Comparison of ENCODE assay signal across 22 cellular contexts in the genomic region with DNA sequence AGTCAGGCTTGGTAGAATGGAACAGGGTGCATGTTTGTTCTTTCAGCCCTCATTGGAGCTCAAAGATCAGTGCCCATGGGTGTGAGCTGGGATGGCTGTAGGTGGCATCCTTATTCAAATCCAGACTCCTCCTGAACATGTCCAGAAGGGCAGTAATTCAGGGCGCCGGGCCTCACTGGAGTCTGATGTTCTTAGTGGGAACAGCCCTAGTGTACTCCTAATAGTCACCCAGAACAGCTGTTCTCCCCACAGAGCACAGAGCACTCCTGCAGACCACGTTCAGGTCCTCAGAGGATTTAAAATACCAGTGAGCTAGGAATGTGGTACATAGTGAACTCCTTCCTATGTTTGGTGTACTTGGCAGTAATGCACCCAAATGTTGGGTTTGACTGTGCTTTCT.
DNase-seq lines count a peak whose midpoint lies in the region; ATAC-seq and TF ChIP-seq lines count a peak whose summit lies in the region.
"Had no signal": no experiment of that assay in that cellular context is flagged by ENCODE, and none has a peak within 500 bp of the region (broad histone marks: within the 10 kb centered on the region; RNA-seq: fewer than 3 reads in every experiment).

No MANE protein-coding gene starts in this region.

- H3K9ac ChIP-seq in OCI-LY1 (ENCODE audit: low read length): no peak overlapping the region

- H3K9me3 ChIP-seq in DOHH2 (ENCODE audit: control insufficient read depth, insufficient read depth, low read length) (no peaks in the 10 kb centered on the region), OCI-LY1 (ENCODE audit: low read length) (no peaks in the 10 kb centered on the region)
- H3K9me3 ChIP-seq: HAP-1, MG63, SJCRH30 had no signal

- H3K4me2 ChIP-seq in DOHH2 (ENCODE audit: low read length) (peak overlapping the region; percentile 85), OCI-LY1 (ENCODE audit: low read length) (no peak overlapping the region)
- H3K4me2 ChIP-seq: GM23338, PC-9 had no signal

- peak overlapping the region; percentile 99 for H3K27ac ChIP-seq in DOHH2 (ENCODE audit: low read depth, low read length)
- peak overlapping the region; percentile 91 for H3K27ac ChIP-seq in OCI-LY1 (ENCODE audit: low read depth, low read length, poor library complexity, severe bottlenecking)
- H3K27ac ChIP-seq: PC-9, SJCRH30 had no signal

- no peaks in the 10 kb centered on the region for H3K9me2 ChIP-seq in DOHH2 (replicated peaks; ENCODE audit: control insufficient read depth, low read length)
- H3K9me2 ChIP-seq in OCI-LY1 (ENCODE audit: low read depth, low read length): no peaks in the 10 kb centered on the region

- no peaks in the 10 kb centered on the region for H3K9me3 Mint-ChIP-seq in stimulated activated effector memory CD8-positive, alpha-beta T cell treated with anti-CD3 and anti-CD28 coated beads, Interleukin-12 subunit alpha, Interleukin-12 subunit beta, amount 100 ng/mL, for 72 hours
- H3K9me3 Mint-ChIP-seq: GM23338 had no signal

- no peaks in the 10 kb centered on the region for H3K27me3 ChIP-seq in DOHH2 (ENCODE audit: control insufficient read depth, low read length)
- H3K27me3 ChIP-seq in OCI-LY1 (ENCODE audit: insufficient read depth, low read length): no peaks in the 10 kb centered on the region
- H3K27me3 ChIP-seq: MG63, SJCRH30 had no signal

- H3F3A ChIP-seq in DOHH2 (ENCODE audit: control insufficient read depth, insufficient read depth): peaks cover 27% of the 10 kb centered on the region
- H3F3A ChIP-seq in OCI-LY1 (ENCODE audit: insufficient read depth, low read length): no peaks in the 10 kb centered on the region

- H3K36me3 Mint-ChIP-seq in stimulated activated effector memory CD8-positive, alpha-beta T cell treated with anti-CD3 and anti-CD28 coated beads, Interleukin-12 subunit alpha, Interleukin-12 subunit beta, amount 100 ng/mL, for 72 hours: peaks cover 55% of the 10 kb centered on the region

- H3K79me2 ChIP-seq in DOHH2 (ENCODE audit: control insufficient read depth, low read length) (peaks cover 14% of the 10 kb centered on the region), OCI-LY1 (ENCODE audit: insufficient read depth, low read length) (no peaks in the 10 kb centered on the region)

- DNase-seq in myocyte (ENCODE audit: low read depth) (peak; percentile 56), T1000 (lab: John Stamatoyannopoulos, UW) (no peak), DMS 273 treated with DMSO at 0.1 percent for 48 hours (lab: John Stamatoyannopoulos, UW) (no peak)
- no peak for DNase-seq in stimulated activated effector memory CD8-positive, alpha-beta T cell treated with anti-CD3 and anti-CD28 coated beads, Interleukin-12 subunit alpha, Interleukin-12 subunit beta, amount 100 ng/mL, for 72 hours (ENCODE audit: low spot score in 2 of 2)
- DNase-seq: DMS53; KBM-7; MG63; NCI-H2029; NCI-H446 treated with DMSO at 0.1 percent for 48 hours; NCI-H526; NCI-H82; NK-92 treated with Interleukin-12 subunit alpha and Interleukin-12 subunit beta, amount 100 ng/mL, for 24 hours; PC-9; SJCRH30 had no signal

- peak overlapping the region; percentile 48 for H3K27ac Mint-ChIP-seq in stimulated activated effector memory CD8-positive, alpha-beta T cell treated with anti-CD3 and anti-CD28 coated beads, Interleukin-12 subunit alpha, Interleukin-12 subunit beta, amount 100 ng/mL, for 72 hours
- H3K27ac Mint-ChIP-seq: GM23338 had no signal

- peaks cover 4% of the 10 kb centered on the region for H3K4me1 Mint-ChIP-seq in stimulated activated effector memory CD8-positive, alpha-beta T cell treated with anti-CD3 and anti-CD28 coated beads, Interleukin-12 subunit alpha, Interleukin-12 subunit beta, amount 100 ng/mL, for 72 hours
- H3K4me1 Mint-ChIP-seq: GM23338 had no signal

- TF ChIP-seq CTCF in DOHH2 (IDR thresholded peaks at IDR 0.05; ENCODE audit: low read depth, low read length, poor library complexity, severe bottlenecking) (no peak), OCI-LY1 (IDR thresholded peaks at IDR 0.05; ENCODE audit: low read length) (no peak)

- H2AFZ ChIP-seq in OCI-LY1 (ENCODE audit: low read length): no peak overlapping the region
- H2AFZ ChIP-seq: GM23338, PC-9 had no signal

- H3K4me3 ChIP-seq in DOHH2 (ENCODE audit: low read length): no peak overlapping the region; the same call in 1 of the 2 replicates
- no peak overlapping the region for H3K4me3 ChIP-seq in OCI-LY1 (ENCODE audit: low read depth, low read length, poor library complexity, severe bottlenecking)
- H3K4me3 ChIP-seq: GM23338, HAP-1, MG63, PC-9, SJCRH30 had no signal

- H4K20me1 ChIP-seq in DOHH2 (ENCODE audit: control insufficient read depth, insufficient read depth, low read depth, low read length): no peaks in the 10 kb centered on the region
- H4K20me1 ChIP-seq in OCI-LY1 (ENCODE audit: insufficient read depth, low read length): no peaks in the 10 kb centered on the region

- ATAC-seq in stimulated activated effector memory CD8-positive, alpha-beta T cell treated with anti-CD3 and anti-CD28 coated beads, Interleukin-12 subunit alpha, Interleukin-12 subunit beta, amount 100 ng/mL, for 72 hours: no peak
- ATAC-seq in HG03460 (IDR thresholded peaks at IDR 0.05; ENCODE audit: unreplicated experiment): no peak
- ATAC-seq in HG03025 (IDR thresholded peaks at IDR 0.05; ENCODE audit: low FRiP score, unreplicated experiment): no peak
- ATAC-seq: GM23338, Right ventricle myocardium inferior, SK-N-SH treated with all-trans-retinoic acid at 6 μM for 48 hours had no signal

- peaks cover 54% of the 10 kb centered on the region for H3K4me1 ChIP-seq in DOHH2 (ENCODE audit: control insufficient read depth, low read length)
- H3K4me1 ChIP-seq in OCI-LY1 (ENCODE audit: insufficient read depth, low read length, severe bottlenecking): peaks cover 45% of the 10 kb centered on the region
- H3K4me1 ChIP-seq: HAP-1, SJCRH30 had no signal

- no peak overlapping the region for H3K4me3 Mint-ChIP-seq in stimulated activated effector memory CD8-positive, alpha-beta T cell treated with anti-CD3 and anti-CD28 coated beads, Interleukin-12 subunit alpha, Interleukin-12 subunit beta, amount 100 ng/mL, for 72 hours
- H3K4me3 Mint-ChIP-seq: GM23338 had no signal

- peaks cover 53% of the 10 kb centered on the region for H3K36me3 ChIP-seq in DOHH2 (ENCODE audit: control insufficient read depth, low read length)
- peaks cover 35% of the 10 kb centered on the region for H3K36me3 ChIP-seq in OCI-LY1 (ENCODE audit: insufficient read depth, low read length)
- H3K36me3 ChIP-seq: HAP-1, MG63 had no signal
